Comparison of ENCODE assay signal across 8 cellular contexts in the genomic region with DNA sequence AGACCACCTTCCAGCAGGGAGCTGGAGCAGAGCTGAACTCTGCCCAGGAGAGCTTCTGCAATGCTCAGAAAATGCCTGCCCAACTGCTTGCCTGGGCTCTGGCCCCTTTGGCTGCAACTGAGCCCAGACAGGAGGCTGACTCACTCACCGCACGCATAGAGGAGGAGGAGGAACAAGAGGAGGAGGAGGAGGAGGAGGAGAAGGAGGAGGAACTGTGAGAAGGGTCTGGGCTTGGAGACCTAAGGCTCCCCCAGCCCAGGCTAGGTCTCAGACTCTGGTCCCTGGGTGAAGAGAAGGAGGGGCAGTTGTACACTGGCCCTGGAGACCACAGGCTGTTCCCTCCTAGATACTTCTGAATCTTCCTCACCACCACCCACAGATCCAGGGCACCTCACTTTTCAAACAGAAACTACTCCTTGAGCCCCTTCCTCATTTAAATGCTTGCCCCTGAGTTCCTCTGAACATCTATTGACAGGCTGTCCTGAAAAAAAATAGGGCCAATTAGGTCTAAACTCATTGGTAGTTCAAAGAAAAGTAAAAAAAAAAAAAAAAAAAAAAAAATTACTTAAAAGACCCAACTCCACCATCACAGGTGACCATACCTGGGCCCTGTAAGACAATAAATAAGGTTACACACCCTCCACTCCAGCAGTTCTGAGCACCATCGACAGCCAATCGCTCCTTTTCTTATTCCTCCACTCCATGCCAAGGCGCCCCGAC. TPM values are rescaled to one million over a fixed set of nuclear protein-coding genes. Genes with fewer than 3 reads are reported as not detected.
DNase-seq lines count a peak whose midpoint lies in the region; ATAC-seq and TF ChIP-seq lines count a peak whose summit lies in the region.

No MANE protein-coding gene starts in this region.

- TF ChIP-seq CTCF in RWPE1 (conservative IDR thresholded peaks at IDR 0.05; ENCODE audit: low read depth) = no peak
- no peak for TF ChIP-seq CTCF in heart left ventricle (IDR thresholded peaks at IDR 0.05)
- no peak for TF ChIP-seq CTCF in gastrocnemius medialis (IDR thresholded peaks at IDR 0.05 in 4 of 5, conservative IDR thresholded peaks at IDR 0.05 in 1 of 5)
- no peak for TF ChIP-seq CTCF in GM13977 (IDR thresholded peaks at IDR 0.05; ENCODE audit: extremely low read depth, insufficient read depth, missing control alignments)

- in situ Hi-C loops in gastrocnemius medialis (cut with MboI; ENCODE audit: low sequenced_read_pairs in 4 of 4) (no loop called here), GM13977 (cut with MboI; ENCODE audit: low pct_unique_long_range_greater_than_20kb, low sequenced_read_pairs, unreplicated experiment) (no loop called here)

- intact Hi-C loops in heart left ventricle (cut with DNase I) = loop anchor here in 3 of 10 donors (2.0 to 10.0 kb wide), 3 partner anchors 43 to 161 kb away; no protein-coding TSS in a partner anchor
- intact Hi-C loops in gastrocnemius medialis (cut with DNase I; ENCODE audit: low total_unique reads) = loop anchor here (1.0 to 10.0 kb wide), 2 partner anchors 34 to 291 kb away; no protein-coding TSS in a partner anchor

- H3K36me3 ChIP-seq in heart left ventricle (no peaks in the 10 kb centered on the region), gastrocnemius medialis (no peaks in the 10 kb centered on the region)

- no peak for TF ChIP-seq POLR2A in heart left ventricle (IDR thresholded peaks at IDR 0.05)
- TF ChIP-seq POLR2A in gastrocnemius medialis (IDR thresholded peaks at IDR 0.05) = peak; percentile 28 to 48

- H3K9me3 ChIP-seq in heart left ventricle = no peaks in the 10 kb centered on the region
- no peaks in the 10 kb centered on the region for H3K9me3 ChIP-seq in gastrocnemius medialis

- ATAC-seq in GM21360 (IDR thresholded peaks at IDR 0.05; ENCODE audit: unreplicated experiment) (peak; percentile 2), heart left ventricle (peak; percentile 30 to 76 (median 57)), gastrocnemius medialis (peak; percentile 64 to 72), GM18870 (IDR thresholded peaks at IDR 0.05; ENCODE audit: unreplicated experiment) (no peak)

- POLR2A ChIA-PET in RWPE1 (lab: Yijun Ruan, JAX; ENCODE audit: low non-redundant PET) = interaction anchor here (0.6 to 1.6 kb wide), 7 partner anchors 9 to 215 kb away, joined by 3 to 5 read pairs (median 4); a partner anchor contains a TSS

- H3K27ac ChIP-seq in RWPE1 (peak overlapping the region; percentile 92), heart left ventricle (peak overlapping the region in 1 of 12 donors; percentile 79), gastrocnemius medialis (peak overlapping the region; percentile 58 to 81 (median 70))

- CTCF ChIA-PET in RWPE1 (lab: Yijun Ruan, JAX) = interaction anchor here (0.6 to 1.2 kb wide), 3 partner anchors 18 to 120 kb away, joined by 3 to 6 read pairs (median 3); no protein-coding TSS in a partner anchor

- DNase-seq in RWPE1 (ENCODE audit: low spot score) (peak; percentile 63), heart left ventricle (peak in 4 of 5 donors; percentile 35 to 83 (median 66)), gastrocnemius medialis (peak; percentile 46 to 66), NCI-H774 (lab: John Stamatoyannopoulos, UW) (no peak), GM13977 (ENCODE audit: low spot score) (no peak)
- peak; percentile 35 for DNase-seq in activated gamma-delta T cell treated with anti-CD3 and anti-CD28 coated beads, Interleukin-2, amount 50 U/mL, for 16 hours (ENCODE audit: low read depth)

- WGBS in heart left ventricle, 4 donors = 14 to 20% (median 15%) methylated on average over 6 of the region's 6 CpGs

- H3K27me3 ChIP-seq in heart left ventricle (peaks cover 0 to 29% (median 4%) of the 10 kb centered on the region in 9 donors), gastrocnemius medialis (peaks cover 0 to 10% (median 4%) of the 10 kb centered on the region in 3 donors)

- H3K4me3 ChIP-seq in heart left ventricle (peak overlapping the region in 11 of 12 donors; percentile 31 to 74 (median 55)), gastrocnemius medialis (peak overlapping the region; percentile 60 to 83 (median 70))

- H3K4me1 ChIP-seq in heart left ventricle (peaks cover 0 to 58% (median 14%) of the 10 kb centered on the region in 12 donors), gastrocnemius medialis (peaks cover 20% of the 10 kb centered on the region in 2 donors)

RNA-seq across cellular contexts. Expression of a gene that starts 0.7 kb away (rescaled TPM):
- 1 to 10 TPM in 3 of 9 donors, under 1 TPM in 6; 0.15 to 4.3 (median 0.63) TPM for total RNA-seq in heart left ventricle
- polyA plus RNA-seq in heart left ventricle = 1 to 10 TPM in 1 of 2 donors, under 1 TPM in 1; 0.15 to 2.0 TPM
- 1 to 10 TPM; 3.2 to 6.1 (median 4.4) TPM for total RNA-seq in gastrocnemius medialis

RNA-seq across cellular contexts. Expression of a gene that starts 59.3 kb away (rescaled TPM):
- total RNA-seq in heart left ventricle = 10 to 100 TPM; 39.3 to 66.6 (median 50.0) TPM
- 10 to 100 TPM; 23.0 to 63.9 TPM for polyA plus RNA-seq in heart left ventricle
- 10 to 100 TPM; 11.8 to 27.1 (median 24.8) TPM for total RNA-seq in gastrocnemius medialis

Comparison
In these comparisons a context has a peak if more than half of its experiments do, and no peak if none do; other contexts are left out.
1. DNase-seq: peak in RWPE1 (single experiment), activated gamma-delta T cell treated with anti-CD3 and anti-CD28 coated beads, Interleukin-2, amount 50 U/mL, for 16 hours (single experiment), heart left ventricle (4 of 5) and gastrocnemius medialis (2 of 2); none in NCI-H774 (single experiment) and GM13977 (single experiment).
2. POLR2A ChIP-seq: peak in gastrocnemius medialis (2 of 2); none in heart left ventricle (0 of 2).